ENCODE assay signal across 11 cellular contexts in the genomic region with DNA sequence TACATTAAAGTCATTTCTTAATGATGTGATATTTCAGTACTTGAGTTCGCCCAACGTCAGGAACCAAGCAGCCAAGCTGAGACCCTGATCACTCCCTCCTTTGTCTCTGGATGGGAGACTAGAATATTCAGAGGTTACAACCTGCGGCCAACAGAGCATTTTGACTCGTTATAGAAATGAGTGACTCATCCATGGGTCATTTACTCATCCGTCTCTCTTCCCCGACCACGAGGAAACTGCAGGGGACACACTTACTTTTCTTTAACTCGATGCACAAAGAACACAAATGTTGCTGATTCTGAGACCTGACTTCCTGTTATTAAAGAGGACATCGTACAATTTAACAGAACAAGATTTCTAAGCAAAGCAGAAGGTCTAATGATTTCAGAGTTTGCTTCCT.
DNase-seq lines count a peak whose midpoint lies in the region; TF ChIP-seq lines count a peak whose summit lies in the region.
"Had no signal": no experiment of that assay in that cellular context is flagged by ENCODE, and none has a peak within 500 bp of the region (broad histone marks: within the 10 kb centered on the region; RNA-seq: fewer than 3 reads in every experiment).

No MANE protein-coding gene starts in this region.

- no peak overlapping the region for H3K4me3 ChIP-seq in epithelial cell of esophagus (ENCODE audit: low read length)
- H3K4me3 ChIP-seq in smooth muscle cell = no peak overlapping the region
- no peak overlapping the region for H3K4me3 ChIP-seq in Caco-2 (ENCODE audit: low read depth, low read length)
- H3K4me3 ChIP-seq: spleen had no signal

- H3K27ac ChIP-seq in smooth muscle cell (ENCODE audit: low read depth) = peak overlapping the region; percentile 44

- TF ChIP-seq CTCF in epithelial cell of esophagus (IDR thresholded peaks at IDR 0.05; ENCODE audit: insufficient read depth, low read depth, low read length, missing control alignments) = no peak
- TF ChIP-seq CTCF in smooth muscle cell (IDR thresholded peaks at IDR 0.05; ENCODE audit: borderline replicate concordance, insufficient read depth, poor library complexity, severe bottlenecking) = no peak
- TF ChIP-seq CTCF in Caco-2 (IDR thresholded peaks at IDR 0.05; ENCODE audit: insufficient read depth in 1 of 2, low read depth in 1 of 2, low read length in 1 of 2, severe bottlenecking in 1 of 2, unreplicated experiment in 1 of 2) = no peak
- TF ChIP-seq CTCF in CD14-positive monocyte (IDR thresholded peaks at IDR 0.05) = no peak

- no peak overlapping the region for H3K9ac ChIP-seq in smooth muscle cell (ENCODE audit: low read depth)

- H3K27ac Mint-ChIP-seq in Caco-2 (ENCODE audit: unreplicated experiment) = no peak overlapping the region
- H3K27ac Mint-ChIP-seq in CD14-positive monocyte = no peak overlapping the region
- H3K27ac Mint-ChIP-seq: activated naive CD8-positive, alpha-beta T cell treated with anti-CD3 and anti-CD28 coated beads, Interleukin-2, amount 10 ng/mL, durations not matched to agents 7 days and 5 days had no signal

- peak; percentile 33 for DNase-seq in activated CD8-positive, alpha-beta memory T cell treated with anti-CD3 and anti-CD28 coated beads for 24 hours
- no peak for DNase-seq in activated CD8-positive, alpha-beta memory T cell treated with anti-CD3 and anti-CD28 coated beads, Interleukin-2, amount 50 U/mL, for 4 hours
- DNase-seq in NOMO-1 treated with dmso at 0.1 percent for 144 hours (lab: John Stamatoyannopoulos, UW; ENCODE audit: unreplicated experiment) (peak; percentile 40), epithelial cell of esophagus (ENCODE audit: low read depth) (peak; percentile 49), smooth muscle cell (lab: John Stamatoyannopoulos, UW; ENCODE audit: unreplicated experiment) (no peak), Caco-2 (no peak), CD14-positive monocyte (ENCODE audit: low spot score) (no peak), NCI-H748 treated with DMSO at 0.1 percent for 48 hours (lab: John Stamatoyannopoulos, UW) (no peak)
- DNase-seq: activated naive CD8-positive, alpha-beta T cell treated with anti-CD3 and anti-CD28 coated beads, Interleukin-2, amount 10 ng/mL, durations not matched to agents 7 days and 5 days; spleen; substantia nigra had no signal

- H2AFZ ChIP-seq in smooth muscle cell (ENCODE audit: low read depth) = no peak overlapping the region

- H3K79me2 ChIP-seq in smooth muscle cell (ENCODE audit: low read depth) = no peaks in the 10 kb centered on the region

- CTCF ChIA-PET in Caco-2 (lab: Charles Lee) = no interaction called here

- intact Hi-C loops in Caco-2 (cut with micrococcal nuclease; ENCODE audit: unreplicated experiment) = no loop called here
- intact Hi-C loops in CD14-positive monocyte (cut with micrococcal nuclease) = no loop called here

- H3K9me3 ChIP-seq in smooth muscle cell (replicated peaks; ENCODE audit: low read depth) (no peaks in the 10 kb centered on the region), Caco-2 (no peaks in the 10 kb centered on the region)
- H3K9me3 ChIP-seq: spleen had no signal

- H3F3A ChIP-seq in smooth muscle cell (ENCODE audit: low read depth) = no peaks in the 10 kb centered on the region

- no peaks in the 10 kb centered on the region for H4K20me1 ChIP-seq in smooth muscle cell (ENCODE audit: low read depth)

- POLR2A ChIA-PET in Caco-2 (lab: Charles Lee) = no interaction called here

- H3K4me3 Mint-ChIP-seq in Caco-2 (ENCODE audit: unreplicated experiment) = no peak overlapping the region
- no peak overlapping the region for H3K4me3 Mint-ChIP-seq in CD14-positive monocyte
- H3K4me3 Mint-ChIP-seq: activated naive CD8-positive, alpha-beta T cell treated with anti-CD3 and anti-CD28 coated beads, Interleukin-2, amount 10 ng/mL, durations not matched to agents 7 days and 5 days had no signal

- no peaks in the 10 kb centered on the region for H3K9me3 Mint-ChIP-seq in Caco-2 (ENCODE audit: unreplicated experiment)
- H3K9me3 Mint-ChIP-seq in CD14-positive monocyte = no peaks in the 10 kb centered on the region
- H3K9me3 Mint-ChIP-seq: activated naive CD8-positive, alpha-beta T cell treated with anti-CD3 and anti-CD28 coated beads, Interleukin-2, amount 10 ng/mL, durations not matched to agents 7 days and 5 days had no signal

- H3K27me3 ChIP-seq in smooth muscle cell (ENCODE audit: low read depth) (peaks cover 10% of the 10 kb centered on the region), Caco-2 (replicated peaks; ENCODE audit: control insufficient read depth, insufficient read depth, low read length) (no peaks in the 10 kb centered on the region)
- H3K27me3 ChIP-seq: spleen had no signal

- no TSS peak for BruUV-seq in Caco-2 (replicated peaks; lab: Mats Ljungman, UMichigan)

- H3K36me3 ChIP-seq in smooth muscle cell (ENCODE audit: low read depth) (no peaks in the 10 kb centered on the region), Caco-2 (ENCODE audit: control insufficient read depth, insufficient read depth, low read length) (no peaks in the 10 kb centered on the region)
- H3K36me3 ChIP-seq: spleen had no signal

- no peaks in the 10 kb centered on the region for H3K4me1 Mint-ChIP-seq in Caco-2 (ENCODE audit: low read depth, unreplicated experiment)
- no peaks in the 10 kb centered on the region for H3K4me1 Mint-ChIP-seq in CD14-positive monocyte

- H3K4me2 ChIP-seq in smooth muscle cell = peak overlapping the region; percentile 6

- H3K27me3 Mint-ChIP-seq in Caco-2 (ENCODE audit: insufficient read depth, unreplicated experiment) = no peaks in the 10 kb centered on the region
- H3K27me3 Mint-ChIP-seq in CD14-positive monocyte (ENCODE audit: low read depth in 3 of 3) = peaks cover 0 to 12% (median 2%) of the 10 kb centered on the region in 3 donors

- H3K4me1 ChIP-seq in smooth muscle cell (ENCODE audit: low read depth) = peaks cover 5% of the 10 kb centered on the region
- peaks cover 7% of the 10 kb centered on the region for H3K4me1 ChIP-seq in Caco-2

- H3K36me3 Mint-ChIP-seq in Caco-2 (ENCODE audit: insufficient read depth, unreplicated experiment) (no peaks in the 10 kb centered on the region), CD14-positive monocyte (no peaks in the 10 kb centered on the region)
- H3K36me3 Mint-ChIP-seq: activated naive CD8-positive, alpha-beta T cell treated with anti-CD3 and anti-CD28 coated beads, Interleukin-2, amount 10 ng/mL, durations not matched to agents 7 days and 5 days had no signal

- 33% methylated on average over 9 of the region's 9 CpGs for WGBS in smooth muscle cell (ENCODE audit: low lambda C conversion rate)

Comparison
In these comparisons a context has a peak if more than half of its experiments do, and no peak if none do; other contexts are left out.
1. DNase-seq: peak in activated CD8-positive, alpha-beta memory T cell treated with anti-CD3 and anti-CD28 coated beads for 24 hours (single experiment), NOMO-1 treated with dmso at 0.1 percent for 144 hours (single experiment) and epithelial cell of esophagus (single experiment); none in activated CD8-positive, alpha-beta memory T cell treated with anti-CD3 and anti-CD28 coated beads, Interleukin-2, amount 50 U/mL, for 4 hours (single experiment), smooth muscle cell (single experiment), Caco-2 (0 of 2), CD14-positive monocyte (single experiment) and NCI-H748 treated with DMSO at 0.1 percent for 48 hours (single experiment).